20 cellular contexts compared by ENCODE assay signal in the genomic region with DNA sequence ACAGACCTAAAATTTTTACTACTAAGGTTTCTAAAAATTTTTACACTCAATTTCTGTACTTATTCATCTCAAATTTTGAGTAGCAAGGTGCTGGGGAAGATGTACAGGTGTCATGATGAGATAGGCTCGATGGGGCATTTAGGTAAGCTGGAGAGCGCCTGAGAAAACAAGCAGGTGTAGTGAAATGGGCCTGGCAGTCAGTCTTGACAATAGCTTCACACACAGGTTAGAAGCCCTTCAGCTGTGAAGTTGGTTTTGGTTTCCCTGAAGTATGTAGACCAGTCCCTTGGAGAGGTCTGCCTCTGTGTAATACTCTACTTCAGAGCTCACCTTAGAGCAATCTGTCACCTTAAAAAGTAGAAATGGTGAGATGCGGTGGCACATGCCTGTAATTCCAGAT.
A peak's percentile ranks its signal among the peaks of the same experiment; 100 is the strongest.
DNase-seq lines count a peak whose midpoint lies in the region; ATAC-seq, FAIRE-seq and TF ChIP-seq lines count a peak whose summit lies in the region.
"Had no signal": no experiment of that assay in that cellular context is flagged by ENCODE, and none has a peak within 500 bp of the region (broad histone marks: within the 10 kb centered on the region; RNA-seq: fewer than 3 reads in every experiment).

No MANE protein-coding gene starts in this region.

- no peaks in the 10 kb centered on the region for H3K36me3 Mint-ChIP-seq in activated CD4-positive, alpha-beta T cell treated with anti-CD3 and anti-CD28 coated beads, Interleukin-2, amount 10 ng/mL, durations not matched to agents 24 days and 14 days (ENCODE audit: low read depth)
- H3K36me3 Mint-ChIP-seq: CD14-positive monocyte; CD4-positive, CD25-positive, alpha-beta regulatory T cell had no signal

- no peaks in the 10 kb centered on the region for H3K27me3 Mint-ChIP-seq in activated CD4-positive, alpha-beta T cell treated with anti-CD3 and anti-CD28 coated beads, Interleukin-2, amount 10 ng/mL, durations not matched to agents 24 days and 14 days
- H3K27me3 Mint-ChIP-seq: CD4-positive, alpha-beta memory T cell; CD4-positive, CD25-positive, alpha-beta regulatory T cell had no signal

- no peaks in the 10 kb centered on the region for H3K36me3 ChIP-seq in pancreas
- H3K36me3 ChIP-seq: BE2C, BLaER1 had no signal

- DNase-seq in activated CD4-positive, alpha-beta T cell treated with anti-CD3 and anti-CD28 coated beads, Interleukin-2, amount 10 ng/mL, durations not matched to agents 24 days and 14 days, result peak; percentile 47
- no peak for DNase-seq in activated CD4-positive, alpha-beta T cell treated with anti-CD3 and anti-CD28 coated beads, Interleukin-2, amount 50 U/mL, for 1 hour
- DNase-seq in pancreas, result peak in 4 of 6 donors; percentile 19 to 57 (median 32)
- DNase-seq in effector CD8-positive, alpha-beta T cell (lab: John Stamatoyannopoulos, UW), result no peak
- DNase-seq in NCI-H774 (lab: John Stamatoyannopoulos, UW), result no peak
- DNase-seq: 8988T; ACHN; BE2C; C1 segment of cervical spinal cord; CD4-positive, alpha-beta memory T cell; CD4-positive, CD25-positive, alpha-beta regulatory T cell; CD8-positive, alpha-beta memory T cell; COR-L47; DMS79 treated with DMSO at 0.1 percent for 48 hours; GF-D8 had no signal

- H3K4me1 ChIP-seq in pancreas, result peaks cover 0 to 4% (median 0%) of the 10 kb centered on the region in 3 donors
- H3K4me1 ChIP-seq: BE2C, BLaER1 had no signal

- TF ChIP-seq CTCF in pancreas (IDR thresholded peaks at IDR 0.05), result no peak

- H3K9me3 ChIP-seq in pancreas, result no peaks in the 10 kb centered on the region
- H3K9me3 ChIP-seq: BE2C, BLaER1 had no signal

- WGBS in pancreas, 2 donors, result 34 to 50% methylated on average over 3 of the region's 3 CpGs

- no peaks in the 10 kb centered on the region for H3K9me3 Mint-ChIP-seq in activated CD4-positive, alpha-beta T cell treated with anti-CD3 and anti-CD28 coated beads, Interleukin-2, amount 10 ng/mL, durations not matched to agents 24 days and 14 days
- H3K9me3 Mint-ChIP-seq: CD14-positive monocyte; CD4-positive, alpha-beta memory T cell; CD4-positive, CD25-positive, alpha-beta regulatory T cell; CD8-positive, alpha-beta memory T cell had no signal

- intact Hi-C loops in activated CD4-positive, alpha-beta T cell treated with anti-CD3 and anti-CD28 coated beads, Interleukin-2, amount 10 ng/mL, durations not matched to agents 24 days and 14 days (cut with micrococcal nuclease), result no loop called here
- intact Hi-C loops in pancreas (cut with DNase I), result no loop called here

- no peak overlapping the region for H3K27ac ChIP-seq in pancreas
- H3K27ac ChIP-seq: BLaER1 had no signal

- H3K4me3 ChIP-seq in pancreas, result no peak overlapping the region
- H3K4me3 ChIP-seq: BLaER1 had no signal

- H3K4me1 Mint-ChIP-seq in activated CD4-positive, alpha-beta T cell treated with anti-CD3 and anti-CD28 coated beads, Interleukin-2, amount 10 ng/mL, durations not matched to agents 24 days and 14 days, result no peaks in the 10 kb centered on the region
- H3K4me1 Mint-ChIP-seq: CD14-positive monocyte; CD4-positive, alpha-beta memory T cell; CD4-positive, CD25-positive, alpha-beta regulatory T cell; CD8-positive, alpha-beta memory T cell had no signal

- peak; percentile 72 to 97 (median 90) for ATAC-seq in pancreas

- FAIRE-seq in pancreas (lab: Jason Lieb, UNC), result no peak
- FAIRE-seq: A204.1, G401.6, GM12891 had no signal

- H3K27ac Mint-ChIP-seq in activated CD4-positive, alpha-beta T cell treated with anti-CD3 and anti-CD28 coated beads, Interleukin-2, amount 10 ng/mL, durations not matched to agents 24 days and 14 days, result no peak overlapping the region
- H3K27ac Mint-ChIP-seq: CD14-positive monocyte; CD4-positive, alpha-beta memory T cell; CD4-positive, CD25-positive, alpha-beta regulatory T cell; CD8-positive, alpha-beta memory T cell had no signal

- H3K4me3 Mint-ChIP-seq in activated CD4-positive, alpha-beta T cell treated with anti-CD3 and anti-CD28 coated beads, Interleukin-2, amount 10 ng/mL, durations not matched to agents 24 days and 14 days, result no peak overlapping the region
- H3K4me3 Mint-ChIP-seq: CD14-positive monocyte; CD4-positive, alpha-beta memory T cell; CD4-positive, CD25-positive, alpha-beta regulatory T cell; CD8-positive, alpha-beta memory T cell had no signal

- no peaks in the 10 kb centered on the region for H3K27me3 ChIP-seq in pancreas
- H3K27me3 ChIP-seq: BE2C, BLaER1 had no signal

Comparison
In these comparisons a context has a peak if more than half of its experiments do, and no peak if none do; other contexts are left out.
1. DNase-seq: peak in activated CD4-positive, alpha-beta T cell treated with anti-CD3 and anti-CD28 coated beads, Interleukin-2, amount 10 ng/mL, durations not matched to agents 24 days and 14 days (single experiment) and pancreas (4 of 6); none in activated CD4-positive, alpha-beta T cell treated with anti-CD3 and anti-CD28 coated beads, Interleukin-2, amount 50 U/mL, for 1 hour (single experiment), effector CD8-positive, alpha-beta T cell (single experiment) and NCI-H774 (single experiment).